In the genomic region with DNA sequence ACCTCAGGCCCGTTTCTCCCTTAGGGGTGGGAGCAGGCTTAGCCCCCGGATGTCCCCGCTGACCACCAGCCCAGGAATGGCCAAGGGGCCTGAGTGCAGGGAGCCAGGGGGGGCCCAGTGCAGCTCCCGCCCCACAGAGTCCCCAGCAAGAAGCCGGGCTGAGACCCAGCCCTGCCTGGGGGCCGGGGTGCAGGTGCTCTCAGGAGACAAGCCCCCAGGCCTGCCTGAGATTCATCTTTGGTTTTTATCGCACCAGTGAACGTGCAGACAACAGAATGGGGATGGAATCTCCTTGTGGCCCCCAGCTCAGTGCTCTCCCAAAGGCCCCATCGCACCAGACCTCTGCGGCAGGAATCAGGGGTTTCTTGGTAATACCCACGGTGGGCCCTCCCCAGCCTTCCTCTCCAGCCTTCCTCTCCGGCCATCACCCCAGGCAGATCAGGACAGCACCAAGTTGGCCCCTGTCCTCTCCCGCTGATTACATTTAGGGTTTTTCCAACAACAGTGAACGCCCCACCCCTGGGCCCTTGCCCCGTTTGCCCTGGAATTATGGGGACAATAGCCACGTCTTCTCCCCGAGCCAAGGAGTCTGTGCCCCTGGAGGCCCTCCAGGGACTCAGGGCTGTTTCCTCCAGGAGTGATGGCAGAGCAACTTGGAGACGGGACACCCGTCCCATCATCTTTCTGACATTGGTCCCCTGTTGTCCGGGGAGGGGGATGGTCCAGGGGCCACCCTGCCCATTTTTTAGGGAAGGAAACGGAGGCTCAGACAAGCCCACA, we compare ENCODE assay signal across 1 cellular context.
TF ChIP-seq lines count a peak whose summit lies in the region.

No MANE protein-coding gene starts in this region.

TF ChIP-seq in GM12878, 131 proteins besides CTCF, POLR2A, EP300 and RAD21:
- TF ChIP-seq SREBF1 (IDR thresholded peaks at IDR 0.05; ENCODE audit: low read length) = no peak
- no peak for TF ChIP-seq TCF3 (IDR thresholded peaks at IDR 0.05; ENCODE audit: borderline replicate concordance, insufficient read depth, low read depth, low read length)
- no peak for TF ChIP-seq RELA (IDR thresholded peaks at IDR 0.05; ENCODE audit: borderline replicate concordance, partially characterized antibody)
- no peak for TF ChIP-seq USF1 (IDR thresholded peaks at IDR 0.05; ENCODE audit: borderline replicate concordance, extremely low read length, insufficient read depth, low read depth, low read length)
- no peak for TF ChIP-seq CREB1 (IDR thresholded peaks at IDR 0.05; ENCODE audit: low read depth)
- no peak for TF ChIP-seq SMARCA5 (IDR thresholded peaks at IDR 0.05)
